ENCODE assay signal across 1 cellular context in genomic region chr1:171800342-171800741, GRCh38.
TF ChIP-seq lines count a peak whose summit lies in the region.

No MANE protein-coding gene starts in this region.

TF ChIP-seq in WTC11, 78 proteins besides CTCF, POLR2A, EP300 and RAD21 (continued from another document):
- TF ChIP-seq, protein P1, sequence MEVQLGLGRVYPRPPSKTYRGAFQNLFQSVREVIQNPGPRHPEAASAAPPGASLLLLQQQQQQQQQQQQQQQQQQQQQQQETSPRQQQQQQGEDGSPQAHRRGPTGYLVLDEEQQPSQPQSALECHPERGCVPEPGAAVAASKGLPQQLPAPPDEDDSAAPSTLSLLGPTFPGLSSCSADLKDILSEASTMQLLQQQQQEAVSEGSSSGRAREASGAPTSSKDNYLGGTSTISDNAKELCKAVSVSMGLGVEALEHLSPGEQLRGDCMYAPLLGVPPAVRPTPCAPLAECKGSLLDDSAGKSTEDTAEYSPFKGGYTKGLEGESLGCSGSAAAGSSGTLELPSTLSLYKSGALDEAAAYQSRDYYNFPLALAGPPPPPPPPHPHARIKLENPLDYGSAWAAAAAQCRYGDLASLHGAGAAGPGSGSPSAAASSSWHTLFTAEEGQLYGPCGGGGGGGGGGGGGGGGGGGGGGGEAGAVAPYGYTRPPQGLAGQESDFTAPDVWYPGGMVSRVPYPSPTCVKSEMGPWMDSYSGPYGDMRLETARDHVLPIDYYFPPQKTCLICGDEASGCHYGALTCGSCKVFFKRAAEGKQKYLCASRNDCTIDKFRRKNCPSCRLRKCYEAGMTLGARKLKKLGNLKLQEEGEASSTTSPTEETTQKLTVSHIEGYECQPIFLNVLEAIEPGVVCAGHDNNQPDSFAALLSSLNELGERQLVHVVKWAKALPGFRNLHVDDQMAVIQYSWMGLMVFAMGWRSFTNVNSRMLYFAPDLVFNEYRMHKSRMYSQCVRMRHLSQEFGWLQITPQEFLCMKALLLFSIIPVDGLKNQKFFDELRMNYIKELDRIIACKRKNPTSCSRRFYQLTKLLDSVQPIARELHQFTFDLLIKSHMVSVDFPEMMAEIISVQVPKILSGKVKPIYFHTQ (CRISPR knock-in tag; IDR thresholded peaks at IDR 0.05) = no peak
- TF ChIP-seq PRRX2 (CRISPR knock-in tag; IDR thresholded peaks at IDR 0.05) (no peak), SP1 (CRISPR knock-in tag; conservative IDR thresholded peaks at IDR 0.05) (no peak), MLX (CRISPR knock-in tag; IDR thresholded peaks at IDR 0.05) (no peak), ZNF396 (CRISPR knock-in tag; IDR thresholded peaks at IDR 0.05; ENCODE audit: borderline replicate concordance) (no peak), PREB (CRISPR knock-in tag; IDR thresholded peaks at IDR 0.05; ENCODE audit: borderline replicate concordance) (no peak), ZNF317 (CRISPR knock-in tag; IDR thresholded peaks at IDR 0.05; ENCODE audit: borderline replicate concordance, low read depth) (no peak), RORB (CRISPR knock-in tag; IDR thresholded peaks at IDR 0.05) (no peak), EMX1 (CRISPR knock-in tag; IDR thresholded peaks at IDR 0.05) (no peak), ZNF263 (CRISPR knock-in tag; IDR thresholded peaks at IDR 0.05; ENCODE audit: low read depth) (no peak), ELF4 (CRISPR knock-in tag; IDR thresholded peaks at IDR 0.05; ENCODE audit: low read depth) (no peak)
- TF ChIP-seq, protein P2, sequence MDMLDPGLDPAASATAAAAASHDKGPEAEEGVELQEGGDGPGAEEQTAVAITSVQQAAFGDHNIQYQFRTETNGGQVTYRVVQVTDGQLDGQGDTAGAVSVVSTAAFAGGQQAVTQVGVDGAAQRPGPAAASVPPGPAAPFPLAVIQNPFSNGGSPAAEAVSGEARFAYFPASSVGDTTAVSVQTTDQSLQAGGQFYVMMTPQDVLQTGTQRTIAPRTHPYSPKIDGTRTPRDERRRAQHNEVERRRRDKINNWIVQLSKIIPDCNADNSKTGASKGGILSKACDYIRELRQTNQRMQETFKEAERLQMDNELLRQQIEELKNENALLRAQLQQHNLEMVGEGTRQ (CRISPR knock-in tag; IDR thresholded peaks at IDR 0.05) = no peak
- TF ChIP-seq, protein P3, sequence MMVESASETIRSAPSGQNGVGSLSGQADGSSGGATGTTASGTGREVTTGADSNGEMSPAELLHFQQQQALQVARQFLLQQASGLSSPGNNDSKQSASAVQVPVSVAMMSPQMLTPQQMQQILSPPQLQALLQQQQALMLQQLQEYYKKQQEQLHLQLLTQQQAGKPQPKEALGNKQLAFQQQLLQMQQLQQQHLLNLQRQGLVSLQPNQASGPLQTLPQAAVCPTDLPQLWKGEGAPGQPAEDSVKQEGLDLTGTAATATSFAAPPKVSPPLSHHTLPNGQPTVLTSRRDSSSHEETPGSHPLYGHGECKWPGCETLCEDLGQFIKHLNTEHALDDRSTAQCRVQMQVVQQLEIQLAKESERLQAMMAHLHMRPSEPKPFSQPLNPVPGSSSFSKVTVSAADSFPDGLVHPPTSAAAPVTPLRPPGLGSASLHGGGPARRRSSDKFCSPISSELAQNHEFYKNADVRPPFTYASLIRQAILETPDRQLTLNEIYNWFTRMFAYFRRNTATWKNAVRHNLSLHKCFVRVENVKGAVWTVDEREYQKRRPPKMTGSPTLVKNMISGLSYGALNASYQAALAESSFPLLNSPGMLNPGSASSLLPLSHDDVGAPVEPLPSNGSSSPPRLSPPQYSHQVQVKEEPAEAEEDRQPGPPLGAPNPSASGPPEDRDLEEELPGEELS (CRISPR knock-in tag; IDR thresholded peaks at IDR 0.05) = no peak
TF ChIP-seq in WTC11: peak in this region for 0.
